ENCODE assay signal across 9 cellular contexts in genomic region chr2:37713258-37713700, GRCh38. TPM values are rescaled to one million over a fixed set of nuclear protein-coding genes. Genes with fewer than 3 reads are reported as not detected.
DNase-seq lines count a peak whose midpoint lies in the region; ATAC-seq and TF ChIP-seq lines count a peak whose summit lies in the region.
"Had no signal": no experiment of that assay in that cellular context is flagged by ENCODE, and none has a peak within 500 bp of the region (broad histone marks: within the 10 kb centered on the region; RNA-seq: fewer than 3 reads in every experiment).

No MANE protein-coding gene starts in this region.

- no peak overlapping the region for H3K4me3 ChIP-seq in PC-9

- intact Hi-C loops in PC-9 (cut with micrococcal nuclease; ENCODE audit: unreplicated experiment) (loop anchor here (5.0 kb wide), 1 partner anchor 89 kb away; no protein-coding TSS in a partner anchor), head of caudate nucleus (cut with DNase I) (no loop called here)

- peaks cover 17% of the 10 kb centered on the region; the same call in 1 of the 2 replicates for H3K9me3 ChIP-seq in PC-9 (ENCODE audit: insufficient read depth, low read depth)

- no peak overlapping the region for H2AFZ ChIP-seq in PC-9

- no peak for DNase-seq in activated T-cell treated with anti-CD3 and anti-CD28 coated beads, Interleukin-2, amount 50 U/mL, for 24 hours
- DNase-seq in activated T-cell treated with anti-CD3 and anti-CD28 coated beads, Interleukin-2, amount 50 U/mL, for 1 hour, result no peak
- DNase-seq in PC-9 (no peak), chondrocyte (ENCODE audit: low spot score) (no peak), head of caudate nucleus (no peak)
- DNase-seq: dermis blood vessel endothelial cell had no signal

- H3K36me3 ChIP-seq in PC-9 (ENCODE audit: low read depth), result no peaks in the 10 kb centered on the region

- H3K4me3 Mint-ChIP-seq in activated T-cell treated with anti-CD3 and anti-CD28 coated beads, Interleukin-2, amount 50 U/mL, for 24 hours, result no peak overlapping the region
- no peak overlapping the region for H3K4me3 Mint-ChIP-seq in chondrocyte (ENCODE audit: unreplicated experiment)
- no peak overlapping the region for H3K4me3 Mint-ChIP-seq in stimulated activated naive CD8-positive, alpha-beta T cell treated with anti-CD3 and anti-CD28 coated beads, Interleukin-15, Interleukin-2, amounts not matched to agents 100 ng/mL and 50 ng/mL, for 24 hours

- CTCF ChIA-PET in PC-9 (lab: Charles Lee), result interaction anchor here (0.9 kb wide), 1 partner anchor 164 kb away, joined by 3 read pairs; no protein-coding TSS in a partner anchor

- TF ChIP-seq CTCF in PC-9 (conservative IDR thresholded peaks at IDR 0.05) (no peak), chondrocyte (IDR thresholded peaks at IDR 0.05) (no peak)

- H3K27ac Mint-ChIP-seq in activated T-cell treated with anti-CD3 and anti-CD28 coated beads, Interleukin-2, amount 50 U/mL, for 24 hours, result peak overlapping the region; percentile 81
- H3K27ac Mint-ChIP-seq in chondrocyte (ENCODE audit: unreplicated experiment), result peak overlapping the region; percentile 74
- peak overlapping the region; percentile 78 for H3K27ac Mint-ChIP-seq in stimulated activated naive CD8-positive, alpha-beta T cell treated with anti-CD3 and anti-CD28 coated beads, Interleukin-15, Interleukin-2, amounts not matched to agents 100 ng/mL and 50 ng/mL, for 24 hours

- POLR2A ChIA-PET in PC-9 (lab: Charles Lee; ENCODE audit: unreplicated experiment), result interaction anchor here (0.7 kb wide), 1 partner anchor 46 kb away, joined by 5 read pairs; no protein-coding TSS in a partner anchor

- H3K36me3 Mint-ChIP-seq in activated T-cell treated with anti-CD3 and anti-CD28 coated beads, Interleukin-2, amount 50 U/mL, for 24 hours (ENCODE audit: low read depth), result peaks cover 2% of the 10 kb centered on the region
- H3K36me3 Mint-ChIP-seq in chondrocyte (ENCODE audit: low read depth), result peaks cover 9% of the 10 kb centered on the region
- peaks cover 5% of the 10 kb centered on the region for H3K36me3 Mint-ChIP-seq in stimulated activated naive CD8-positive, alpha-beta T cell treated with anti-CD3 and anti-CD28 coated beads, Interleukin-15, Interleukin-2, amounts not matched to agents 100 ng/mL and 50 ng/mL, for 24 hours (ENCODE audit: low read depth)

- no peak overlapping the region for H3K4me2 ChIP-seq in PC-9

- H3K9me3 Mint-ChIP-seq in activated T-cell treated with anti-CD3 and anti-CD28 coated beads, Interleukin-2, amount 50 U/mL, for 24 hours, result peaks cover 15% of the 10 kb centered on the region
- H3K9me3 Mint-ChIP-seq in chondrocyte (ENCODE audit: low read depth), result peaks cover 15% of the 10 kb centered on the region
- H3K9me3 Mint-ChIP-seq in stimulated activated naive CD8-positive, alpha-beta T cell treated with anti-CD3 and anti-CD28 coated beads, Interleukin-15, Interleukin-2, amounts not matched to agents 100 ng/mL and 50 ng/mL, for 24 hours, result peaks cover 18% of the 10 kb centered on the region

- H3K9me2 ChIP-seq in PC-9 (ENCODE audit: insufficient read depth), result no peaks in the 10 kb centered on the region

- H3K27me3 Mint-ChIP-seq in activated T-cell treated with anti-CD3 and anti-CD28 coated beads, Interleukin-2, amount 50 U/mL, for 24 hours, result no peaks in the 10 kb centered on the region
- no peaks in the 10 kb centered on the region for H3K27me3 Mint-ChIP-seq in chondrocyte (ENCODE audit: low read depth)
- no peaks in the 10 kb centered on the region for H3K27me3 Mint-ChIP-seq in stimulated activated naive CD8-positive, alpha-beta T cell treated with anti-CD3 and anti-CD28 coated beads, Interleukin-15, Interleukin-2, amounts not matched to agents 100 ng/mL and 50 ng/mL, for 24 hours

- H3F3A ChIP-seq in PC-9 (ENCODE audit: insufficient read depth, low read depth), result peaks cover 9% of the 10 kb centered on the region; the same call in 1 of the 2 replicates

- H3K4me1 ChIP-seq in PC-9 (replicated peaks; ENCODE audit: insufficient read depth), result peaks cover 37% of the 10 kb centered on the region

- peak overlapping the region; percentile 54 for H3K27ac ChIP-seq in PC-9

- ATAC-seq in HG03565 (IDR thresholded peaks at IDR 0.05; ENCODE audit: unreplicated experiment) (no peak), HG02884 (IDR thresholded peaks at IDR 0.05; ENCODE audit: unreplicated experiment) (no peak)

- no peaks in the 10 kb centered on the region for H4K20me1 ChIP-seq in PC-9 (ENCODE audit: insufficient read depth)

- H3K27me3 ChIP-seq in PC-9 (ENCODE audit: insufficient read depth, low read depth), result no peaks in the 10 kb centered on the region

- H3K79me2 ChIP-seq in PC-9 (ENCODE audit: low read depth), result no peaks in the 10 kb centered on the region

- no TSS peak for BruUV-seq in PC-9 (replicated peaks; lab: Mats Ljungman, UMichigan)

- peaks cover 34% of the 10 kb centered on the region for H3K4me1 Mint-ChIP-seq in activated T-cell treated with anti-CD3 and anti-CD28 coated beads, Interleukin-2, amount 50 U/mL, for 24 hours (ENCODE audit: low read depth)
- peaks cover 38% of the 10 kb centered on the region for H3K4me1 Mint-ChIP-seq in chondrocyte (ENCODE audit: low read depth)
- peaks cover 39% of the 10 kb centered on the region for H3K4me1 Mint-ChIP-seq in stimulated activated naive CD8-positive, alpha-beta T cell treated with anti-CD3 and anti-CD28 coated beads, Interleukin-15, Interleukin-2, amounts not matched to agents 100 ng/mL and 50 ng/mL, for 24 hours (ENCODE audit: low read depth)

RNA-seq across cellular contexts. Expression of gene CDC42EP3, which starts 41.8 kb away (rescaled TPM):
- total RNA-seq in PC-9 (2021) (41.6 and 54.1 TPM in 2 replicates), chondrocyte (60.3 to 97.8 TPM (median 91.2 TPM) in 3 replicates)
